ENCODE assay signal across 21 cellular contexts in genomic region chr5:52868417-52868816, GRCh38.
DNase-seq lines count a peak whose midpoint lies in the region; ATAC-seq and TF ChIP-seq lines count a peak whose summit lies in the region.
"Had no signal": no experiment of that assay in that cellular context is flagged by ENCODE, and none has a peak within 500 bp of the region (broad histone marks: within the 10 kb centered on the region; RNA-seq: fewer than 3 reads in every experiment).

No MANE protein-coding gene starts in this region.

- DNase-seq in SJCRH30 (peak; percentile 24 to 69), foreskin melanocyte (peak; percentile 52), smooth muscle cell (lab: John Stamatoyannopoulos, UW; ENCODE audit: unreplicated experiment) (no peak), posterior vena cava (ENCODE audit: low spot score) (no peak), cerebellum (ENCODE audit: low spot score) (no peak)
- DNase-seq: 8988T; ACHN; AML-193; BE2C; CD4-positive, alpha-beta T cell; CD8-positive, alpha-beta memory T cell; DMS 273 treated with DMSO at 0.1 percent for 48 hours; DMS79; GDM1; H9 had no signal

- H3K4me3 ChIP-seq in SJCRH30 (no peak overlapping the region), smooth muscle cell (no peak overlapping the region)
- H3K4me3 ChIP-seq: A549; BLaER1 treated with 17β-estradiol and CSF1 and Interleukin-3, amounts not matched to agents 10 nM and 100 nM; GM12878; GM23338 had no signal

- H3K27ac ChIP-seq in SJCRH30 (no peak overlapping the region), smooth muscle cell (ENCODE audit: low read depth) (peak overlapping the region; percentile 95)
- H3K27ac ChIP-seq: A549; BLaER1 treated with 17β-estradiol and CSF1 and Interleukin-3, amounts not matched to agents 10 nM and 100 nM had no signal

- no peaks in the 10 kb centered on the region for H3K27me3 ChIP-seq in SJCRH30
- H3K27me3 ChIP-seq in smooth muscle cell (ENCODE audit: low read depth): no peaks in the 10 kb centered on the region
- H3K27me3 ChIP-seq: BE2C; BLaER1 treated with 17β-estradiol and CSF1 and Interleukin-3, amounts not matched to agents 10 nM and 100 nM had no signal

- no peak overlapping the region for H3K9ac ChIP-seq in smooth muscle cell (ENCODE audit: low read depth)
- H3K9ac ChIP-seq: BLaER1 treated with 17β-estradiol and CSF1 and Interleukin-3, amounts not matched to agents 10 nM and 100 nM had no signal

- no peak overlapping the region for H3K4me2 ChIP-seq in smooth muscle cell
- H3K4me2 ChIP-seq: A549; BLaER1 treated with 17β-estradiol and CSF1 and Interleukin-3, amounts not matched to agents 10 nM and 100 nM; GM23338 had no signal

- peaks cover 8% of the 10 kb centered on the region for H3K79me2 ChIP-seq in smooth muscle cell (ENCODE audit: low read depth)

- no peak for TF ChIP-seq CTCF in smooth muscle cell (IDR thresholded peaks at IDR 0.05; ENCODE audit: borderline replicate concordance, insufficient read depth, poor library complexity, severe bottlenecking)

- 92% methylated on average over 2 of the region's 2 CpGs for WGBS in smooth muscle cell (ENCODE audit: low lambda C conversion rate)

- H3K9me3 ChIP-seq in SJCRH30 (replicated peaks) (no peaks in the 10 kb centered on the region), smooth muscle cell (replicated peaks; ENCODE audit: low read depth) (no peaks in the 10 kb centered on the region)
- H3K9me3 ChIP-seq: A549; BE2C; BLaER1 treated with 17β-estradiol and CSF1 and Interleukin-3, amounts not matched to agents 10 nM and 100 nM had no signal

- peaks cover 16% of the 10 kb centered on the region for H3F3A ChIP-seq in smooth muscle cell (ENCODE audit: low read depth)

- no peaks in the 10 kb centered on the region for H4K20me1 ChIP-seq in smooth muscle cell (ENCODE audit: low read depth)
- H4K20me1 ChIP-seq: BLaER1 treated with 17β-estradiol and CSF1 and Interleukin-3, amounts not matched to agents 10 nM and 100 nM had no signal

- H2AFZ ChIP-seq in smooth muscle cell (ENCODE audit: low read depth): no peak overlapping the region
- H2AFZ ChIP-seq: GM23338 had no signal

- H3K4me1 ChIP-seq in SJCRH30 (peaks cover 60% of the 10 kb centered on the region), smooth muscle cell (ENCODE audit: low read depth) (peaks cover 22% of the 10 kb centered on the region)
- H3K4me1 ChIP-seq: A549 had no signal

- H3K36me3 ChIP-seq in SJCRH30 (no peaks in the 10 kb centered on the region), smooth muscle cell (ENCODE audit: low read depth) (no peaks in the 10 kb centered on the region)
- H3K36me3 ChIP-seq: BLaER1 treated with 17β-estradiol and CSF1 and Interleukin-3, amounts not matched to agents 10 nM and 100 nM had no signal

- intact Hi-C loops in posterior vena cava (cut with DNase I): no loop called here

- ATAC-seq in HG03039 (IDR thresholded peaks at IDR 0.05; ENCODE audit: unreplicated experiment): no peak
- ATAC-seq: A549, GM12878, GM23338, HCT116 had no signal

Comparison
In these comparisons a context has a peak if more than half of its experiments do, and no peak if none do; other contexts are left out.
1. DNase-seq: peak in SJCRH30 (2 of 2) and foreskin melanocyte (single experiment); none in smooth muscle cell (single experiment), posterior vena cava (single experiment) and cerebellum (single experiment).